10 cellular contexts compared by ENCODE assay signal in genomic region chr10:128908109-128908898, GRCh38.
DNase-seq lines count a peak whose midpoint lies in the region; ATAC-seq, FAIRE-seq and TF ChIP-seq lines count a peak whose summit lies in the region.
"Had no signal": no experiment of that assay in that cellular context is flagged by ENCODE, and none has a peak within 500 bp of the region (broad histone marks: within the 10 kb centered on the region; RNA-seq: fewer than 3 reads in every experiment).

No MANE protein-coding gene starts in this region.

- no peak overlapping the region for H2BK12ac ChIP-seq in H1 (ENCODE audit: low read depth, low read length)

- H3K9ac ChIP-seq in BLaER1 treated with 17β-estradiol and CSF1 and Interleukin-3, amounts not matched to agents 10 nM and 100 nM: peak overlapping the region in 5 of 11 experiments; percentile 1 to 46 (median 23); a peak in 4 of 22 replicates
- H3K9ac ChIP-seq in H1 (replicated peaks in 1 of 4; ENCODE audit: extremely low read depth in 1 of 4, low read depth in 3 of 4, low read length in 3 of 4): no peak overlapping the region

- peak overlapping the region; percentile 2 to 65 (median 53); a peak in 19 of 22 replicates for H3K27ac ChIP-seq in BLaER1 treated with 17β-estradiol and CSF1 and Interleukin-3, amounts not matched to agents 10 nM and 100 nM
- H3K27ac ChIP-seq in HL-60 (replicated peaks) (0 out of 2 replicates have a peak overlapping the region, but pooled peaks have one; percentile 24), H1 (ENCODE audit: low read depth, low read length) (no peak overlapping the region)

- H3K79me1 ChIP-seq in H1 (ENCODE audit: low read depth, low read length): no peaks in the 10 kb centered on the region

- TF ChIP-seq CTCF in HL-60 (IDR thresholded peaks at IDR 0.05; ENCODE audit: insufficient read depth, low read length) (no peak), H1 (IDR thresholded peaks at IDR 0.05; ENCODE audit: control extremely low read depth in 1 of 3, insufficient read depth in 1 of 3, low read depth in 1 of 3, low read length in 3 of 3) (peak; percentile 16 to 46 (median 27))

- WGBS in H1 (ENCODE audit: extremely low coverage in 1 of 2, insufficient coverage in 1 of 2, insufficient read length in 1 of 2, insufficient replicate concordance in 2 of 2, low coverage in 1 of 2, low lambda C conversion rate in 2 of 2, missing lambda C conversion rate in 1 of 2), 2 experiments: 89% methylated on average over 10 of the region's 10 CpGs; no CpG with 5 or more reads in 1 of the 2 experiments

- H3K23me2 ChIP-seq in H1 (ENCODE audit: low read depth, low read length): no peaks in the 10 kb centered on the region

- H2BK120ac ChIP-seq in H1 (replicated peaks; ENCODE audit: low read depth, low read length): no peak overlapping the region

- no peak for TF ChIP-seq EP300 in H1 (IDR thresholded peaks at IDR 0.05; ENCODE audit: borderline replicate concordance in 1 of 2, low read depth in 2 of 2, low read length in 2 of 2)

- no peak overlapping the region for H2BK20ac ChIP-seq in H1 (ENCODE audit: low read length)

- no peak overlapping the region for H3K56ac ChIP-seq in H1 (replicated peaks; ENCODE audit: insufficient read length, low read depth, low read length)

- H4K20me1 ChIP-seq in BLaER1 treated with 17β-estradiol and CSF1 and Interleukin-3, amounts not matched to agents 10 nM and 100 nM: no peaks in the 10 kb centered on the region
- no peaks in the 10 kb centered on the region for H4K20me1 ChIP-seq in H1 (replicated peaks in 1 of 2; ENCODE audit: control insufficient read depth in 1 of 2, insufficient read depth in 2 of 2, low read length in 2 of 2)

- H4K5ac ChIP-seq in H1 (ENCODE audit: insufficient read length, low read depth, low read length): no peak overlapping the region

- DNase-seq in GF-D8 (lab: John Stamatoyannopoulos, UW) (peak; percentile 65), HL-60 (ENCODE audit: low read depth in 1 of 2, low spot score in 1 of 2) (peak; percentile 16 to 68), H1 (ENCODE audit: low read depth in 1 of 2, low spot score in 2 of 2) (no peak), UCSD-AML1 (lab: John Stamatoyannopoulos, UW; ENCODE audit: unreplicated experiment) (no peak), HT-29 (ENCODE audit: low spot score) (no peak)
- DNase-seq: CD4-positive, alpha-beta memory T cell; central memory CD4-positive, alpha-beta T cell; T-cell had no signal

- peaks cover 13 to 24% (median 18%) of the 10 kb centered on the region in 10 experiments for H3K4me1 ChIP-seq in BLaER1 treated with 17β-estradiol and CSF1 and Interleukin-3, amounts not matched to agents 10 nM and 100 nM
- H3K4me1 ChIP-seq in H1 (replicated peaks in 1 of 4; ENCODE audit: control insufficient read depth in 3 of 4, insufficient read depth in 4 of 4, low read length in 3 of 4): no peaks in the 10 kb centered on the region

- H3K4me2 ChIP-seq in BLaER1 treated with 17β-estradiol and CSF1 and Interleukin-3, amounts not matched to agents 10 nM and 100 nM: peak overlapping the region; percentile 34 to 69 (median 44)
- H3K4me2 ChIP-seq in H1 (ENCODE audit: insufficient read depth in 1 of 2, low read depth in 2 of 2, low read length in 2 of 2): no peak overlapping the region

- H2BK5ac ChIP-seq in H1 (ENCODE audit: low read depth, low read length): no peak overlapping the region

- ATAC-seq in HG02970 (IDR thresholded peaks at IDR 0.05; ENCODE audit: low FRiP score, unreplicated experiment): no peak
- ATAC-seq: T-cell had no signal

- no peak overlapping the region for H3K14ac ChIP-seq in H1 (ENCODE audit: insufficient read length)

- peak; percentile 13 to 42; a peak in 1 of 4 replicates for TF ChIP-seq RAD21 in H1 (IDR thresholded peaks at IDR 0.05 in 1 of 2, conservative IDR thresholded peaks at IDR 0.05 in 1 of 2; ENCODE audit: low read depth in 2 of 2, low read length in 2 of 2)

- TF ChIP-seq POLR2A in H1 (IDR thresholded peaks at IDR 0.05; ENCODE audit: control extremely low read depth in 1 of 2, low read depth in 2 of 2, low read length in 2 of 2): no peak

- no peak overlapping the region for H3K4me3 ChIP-seq in BLaER1 treated with 17β-estradiol and CSF1 and Interleukin-3, amounts not matched to agents 10 nM and 100 nM
- H3K4me3 ChIP-seq in HL-60 (replicated peaks; ENCODE audit: insufficient read depth, low read length) (no peak overlapping the region), H1 (ENCODE audit: extremely low read depth in 1 of 4, insufficient read depth in 2 of 4, low read depth in 3 of 4, low read length in 4 of 4) (no peak overlapping the region)

- no peak overlapping the region for H4K8ac ChIP-seq in H1 (ENCODE audit: extremely low read depth, insufficient read depth, low read length)

- no peak overlapping the region for H3K4ac ChIP-seq in H1 (replicated peaks; ENCODE audit: insufficient read length, low read depth, low read length)

- no peak overlapping the region for H2BK15ac ChIP-seq in H1 (ENCODE audit: low read length)

- CTCF ChIA-PET in H1 (lab: Charles Lee; ENCODE audit: partially characterized antibody): interaction anchor here (0.7 to 2.1 kb wide), 14 partner anchors 9 to 274 kb away, joined by 3 to 8 read pairs (median 4); no protein-coding TSS in a partner anchor

- H3K9me3 ChIP-seq in BLaER1 treated with 17β-estradiol and CSF1 and Interleukin-3, amounts not matched to agents 10 nM and 100 nM (replicated peaks in 1 of 11): no peaks in the 10 kb centered on the region
- H3K9me3 ChIP-seq in H1 (ENCODE audit: insufficient read depth in 2 of 2, low read depth in 1 of 2, low read length in 1 of 2): no peaks in the 10 kb centered on the region

- H2AK5ac ChIP-seq in H1 (ENCODE audit: low read depth, low read length): no peak overlapping the region

- H3K27me3 ChIP-seq in BLaER1 treated with 17β-estradiol and CSF1 and Interleukin-3, amounts not matched to agents 10 nM and 100 nM: no peaks in the 10 kb centered on the region
- H3K27me3 ChIP-seq in HL-60 (ENCODE audit: insufficient read depth, poor library complexity, severe bottlenecking) (no peaks in the 10 kb centered on the region), H1 (replicated peaks in 1 of 4; ENCODE audit: control insufficient read depth in 3 of 4, extremely low read depth in 1 of 4, insufficient read depth in 3 of 4, low read length in 3 of 4) (no peaks in the 10 kb centered on the region)

- no peak overlapping the region for H3K23ac ChIP-seq in H1 (ENCODE audit: insufficient read length)

- POLR2A ChIA-PET in H1 (lab: Charles Lee; ENCODE audit: partially characterized antibody): no interaction called here

- H3K79me2 ChIP-seq in H1 (ENCODE audit: control insufficient read depth in 1 of 2, insufficient read depth in 2 of 2, low read length in 2 of 2): no peaks in the 10 kb centered on the region

- no peaks in the 10 kb centered on the region for H3K36me3 ChIP-seq in BLaER1 treated with 17β-estradiol and CSF1 and Interleukin-3, amounts not matched to agents 10 nM and 100 nM
- H3K36me3 ChIP-seq in H1 (ENCODE audit: control insufficient read depth in 2 of 4, insufficient read depth in 4 of 4, low read length in 3 of 4): no peaks in the 10 kb centered on the region

- no peak overlapping the region for H4K91ac ChIP-seq in H1 (replicated peaks; ENCODE audit: insufficient read length, low read length)

- FAIRE-seq in H1 (lab: Jason Lieb, UNC): peak; percentile 72

- H3K18ac ChIP-seq in H1 (ENCODE audit: extremely low read depth, low read length): no peak overlapping the region

- H2AFZ ChIP-seq in H1 (ENCODE audit: low read length): peak overlapping the region; percentile 48; the same call in 1 of the 2 replicates

TF ChIP-seq in H1, 55 proteins besides CTCF, POLR2A, EP300 and RAD21:
- no peak for TF ChIP-seq SP1 (IDR thresholded peaks at IDR 0.05; ENCODE audit: low read depth, low read length)
- TF ChIP-seq EZH2 (IDR thresholded peaks at IDR 0.05; ENCODE audit: low read depth, low read length, severe bottlenecking): no peak
- no peak for TF ChIP-seq GTF2F1 (IDR thresholded peaks at IDR 0.05; ENCODE audit: borderline replicate concordance, low read depth, low read length)
- TF ChIP-seq FOSL1 (IDR thresholded peaks at IDR 0.05; ENCODE audit: insufficient read depth, low read depth, low read length): no peak
- TF ChIP-seq GABPA (IDR thresholded peaks at IDR 0.05; ENCODE audit: borderline replicate concordance, insufficient read depth, low read length): no peak
- TF ChIP-seq KDM1A (IDR thresholded peaks at IDR 0.05; ENCODE audit: borderline replicate concordance, low read length): no peak
- peak; percentile 87 for TF ChIP-seq BACH1 (IDR thresholded peaks at IDR 0.05; ENCODE audit: low read length)
- TF ChIP-seq KDM5A (IDR thresholded peaks at IDR 0.05; ENCODE audit: low read length): no peak
- no peak for TF ChIP-seq NRF1 (IDR thresholded peaks at IDR 0.05; ENCODE audit: low read depth, low read length)
- TF ChIP-seq SUZ12 (IDR thresholded peaks at IDR 0.05; ENCODE audit: low read length): no peak
- no peak for TF ChIP-seq TCF12 (IDR thresholded peaks at IDR 0.05; ENCODE audit: low read depth, low read length)
- TF ChIP-seq MAFK (IDR thresholded peaks at IDR 0.05; ENCODE audit: low read depth, low read length): peak; percentile 58; the same call in 1 of the 2 replicates
- no peak for TF ChIP-seq KDM4A (IDR thresholded peaks at IDR 0.05; ENCODE audit: low read depth, low read length, severe bottlenecking)
- TF ChIP-seq RNF2 (IDR thresholded peaks at IDR 0.05; ENCODE audit: borderline replicate concordance, low read depth, low read length, missing control alignments, poor library complexity, severe bottlenecking): no peak
- no peak for TF ChIP-seq HDAC2 (IDR thresholded peaks at IDR 0.05; ENCODE audit: borderline replicate concordance in 1 of 2, low read depth in 2 of 2, low read length in 2 of 2)

Comparison
In these comparisons a context has a peak if more than half of its experiments do, and no peak if none do; other contexts are left out.
1. H3K4me2 ChIP-seq: peak in BLaER1 treated with 17β-estradiol and CSF1 and Interleukin-3, amounts not matched to agents 10 nM and 100 nM (11 of 11); none in H1 (0 of 2).
2. DNase-seq: peak in GF-D8 (single experiment) and HL-60 (2 of 2); none in H1 (0 of 2), UCSD-AML1 (single experiment) and HT-29 (single experiment).